In the genomic region with DNA sequence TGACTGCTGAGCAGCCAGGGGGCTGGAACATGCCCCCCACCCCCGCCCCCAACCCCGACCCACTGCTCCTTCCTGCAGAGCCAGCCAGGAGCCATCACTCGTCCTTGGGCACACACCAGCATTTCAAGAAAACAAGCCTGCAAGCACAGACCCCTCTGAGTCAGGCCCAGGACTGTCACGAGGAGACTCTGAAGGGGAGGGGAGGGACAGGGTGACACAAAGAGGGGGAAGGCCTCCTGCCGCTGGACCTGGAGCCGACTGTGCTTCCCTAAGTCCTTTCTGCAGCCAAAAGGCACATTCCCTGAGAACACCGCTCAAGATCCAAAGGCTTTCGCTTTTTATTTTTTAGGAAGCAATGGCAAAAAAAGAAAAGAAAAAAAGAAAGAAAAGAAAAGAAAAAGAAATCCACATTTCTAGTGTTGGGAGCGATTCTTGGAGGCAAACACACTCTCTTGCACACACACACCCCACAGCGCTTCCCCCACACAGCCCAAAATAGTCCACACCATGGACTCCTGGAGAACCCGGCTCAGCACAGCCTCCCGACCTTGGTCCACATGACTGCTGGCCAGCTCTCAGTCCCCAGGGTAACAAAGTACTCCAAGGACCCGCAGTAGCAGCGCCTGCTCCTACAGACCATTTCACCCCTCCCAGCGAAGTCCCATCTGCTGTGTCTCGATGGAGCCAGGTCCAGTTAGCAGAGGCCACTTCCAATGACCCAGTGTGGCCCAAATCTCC, we compare ENCODE assay signal across 12 cellular contexts.
DNase-seq lines count a peak whose midpoint lies in the region; ATAC-seq and TF ChIP-seq lines count a peak whose summit lies in the region.
"Had no signal": no experiment of that assay in that cellular context is flagged by ENCODE, and none has a peak within 500 bp of the region (broad histone marks: within the 10 kb centered on the region; RNA-seq: fewer than 3 reads in every experiment).

No MANE protein-coding gene starts in this region.

- no peaks in the 10 kb centered on the region for H3K9me3 Mint-ChIP-seq in nephron
- H3K9me3 Mint-ChIP-seq: activated T-helper 1 cell treated with anti-CD3 and anti-CD28 coated beads, Interleukin-12 subunit alpha, Interleukin-12 subunit beta, Interleukin-2, Interleukin-4 antibody, amounts not matched to agents 30 ng/mL and 10 ng/mL and 1 ng/mL, durations not matched to agents 14 hours and 24 hours and 36 hours; CD8-positive, alpha-beta memory T cell; T-cell had no signal

- H3K36me3 Mint-ChIP-seq in nephron (ENCODE audit: low read depth): no peaks in the 10 kb centered on the region
- H3K36me3 Mint-ChIP-seq: T-cell had no signal

- no peak overlapping the region for H3K4me3 ChIP-seq in body of pancreas
- peak overlapping the region; percentile 32 for H3K4me3 ChIP-seq in left ventricle myocardium inferior
- peak overlapping the region; percentile 39 to 43 for H3K4me3 ChIP-seq in tibial artery
- H3K4me3 ChIP-seq: esophagus squamous epithelium had no signal

- WGBS in body of pancreas, 2 donors: 70 to 71% methylated on average over 14 to 16 of the region's 16 CpGs

- peaks cover 19% of the 10 kb centered on the region for H3K4me1 Mint-ChIP-seq in nephron

- intact Hi-C loops in body of pancreas (cut with DNase I) (no loop called here), left ventricle myocardium inferior (cut with micrococcal nuclease) (no loop called here), tibial artery (cut with DNase I; ENCODE audit: low total_unique reads) (no loop called here)

- DNase-seq in body of pancreas (peak in 3 of 4 donors; percentile 4 to 16 (median 14)), left ventricle myocardium inferior (peak; percentile 75), tibial artery (peak; percentile 62 to 93), activated gamma-delta T cell treated with Interleukin-2 at 50 U/mL for 16 hours (no peak), NCI-H446 (lab: John Stamatoyannopoulos, UW) (no peak), NCI-H2081 (lab: John Stamatoyannopoulos, UW) (no peak)
- DNase-seq: CD8-positive, alpha-beta memory T cell; esophagus squamous epithelium; T-cell had no signal

- H3K36me3 ChIP-seq in body of pancreas (replicated peaks in 1 of 2; ENCODE audit: insufficient read depth in 1 of 2, low read depth in 2 of 2): no peaks in the 10 kb centered on the region
- H3K36me3 ChIP-seq in left ventricle myocardium inferior: no peaks in the 10 kb centered on the region
- H3K36me3 ChIP-seq in tibial artery: no peaks in the 10 kb centered on the region
- H3K36me3 ChIP-seq: esophagus squamous epithelium had no signal

- H3K27ac ChIP-seq in body of pancreas: no peak overlapping the region
- H3K27ac ChIP-seq in left ventricle myocardium inferior (replicated peaks): peak overlapping the region; percentile 87
- H3K27ac ChIP-seq in tibial artery: peak overlapping the region; percentile 73 to 84
- H3K27ac ChIP-seq: esophagus squamous epithelium had no signal

- ATAC-seq in body of pancreas (no peak), HG02642 (IDR thresholded peaks at IDR 0.05; ENCODE audit: poor library complexity, unreplicated experiment) (no peak)
- ATAC-seq: T-cell had no signal

- H3K4me1 ChIP-seq in body of pancreas (no peaks in the 10 kb centered on the region), left ventricle myocardium inferior (peaks cover 73% of the 10 kb centered on the region), tibial artery (peaks cover 0 to 32% (median 25%) of the 10 kb centered on the region in 4 donors)
- H3K4me1 ChIP-seq: esophagus squamous epithelium had no signal

- no peak for TF ChIP-seq CTCF in body of pancreas (IDR thresholded peaks at IDR 0.05)
- TF ChIP-seq CTCF in left ventricle myocardium inferior (IDR thresholded peaks at IDR 0.05; ENCODE audit: borderline replicate concordance): no peak
- TF ChIP-seq CTCF in nephron (IDR thresholded peaks at IDR 0.05; ENCODE audit: unreplicated experiment in 3 of 3): no peak
- TF ChIP-seq CTCF in tibial artery (IDR thresholded peaks at IDR 0.05): no peak

- no peak for TF ChIP-seq POLR2A in body of pancreas (IDR thresholded peaks at IDR 0.05)

- no peaks in the 10 kb centered on the region for H3K27me3 Mint-ChIP-seq in nephron (ENCODE audit: low read depth)

- H3K9me3 ChIP-seq in body of pancreas: no peaks in the 10 kb centered on the region
- no peaks in the 10 kb centered on the region for H3K9me3 ChIP-seq in left ventricle myocardium inferior (replicated peaks)
- H3K9me3 ChIP-seq in tibial artery: no peaks in the 10 kb centered on the region
- H3K9me3 ChIP-seq: esophagus squamous epithelium had no signal

- peak overlapping the region; percentile 58 to 85 (median 70) for H3K27ac Mint-ChIP-seq in nephron
- H3K27ac Mint-ChIP-seq: activated T-helper 1 cell treated with anti-CD3 and anti-CD28 coated beads, Interleukin-12 subunit alpha, Interleukin-12 subunit beta, Interleukin-2, Interleukin-4 antibody, amounts not matched to agents 30 ng/mL and 10 ng/mL and 1 ng/mL, durations not matched to agents 14 hours and 24 hours and 36 hours; T-cell had no signal

- peak overlapping the region; percentile 36 to 61 (median 40) for H3K4me3 Mint-ChIP-seq in nephron
- H3K4me3 Mint-ChIP-seq: activated T-helper 1 cell treated with anti-CD3 and anti-CD28 coated beads, Interleukin-12 subunit alpha, Interleukin-12 subunit beta, Interleukin-2, Interleukin-4 antibody, amounts not matched to agents 30 ng/mL and 10 ng/mL and 1 ng/mL, durations not matched to agents 14 hours and 24 hours and 36 hours; T-cell had no signal

- no peaks in the 10 kb centered on the region for H3K27me3 ChIP-seq in body of pancreas
- no peaks in the 10 kb centered on the region for H3K27me3 ChIP-seq in left ventricle myocardium inferior (ENCODE audit: low read depth)
- H3K27me3 ChIP-seq in tibial artery: no peaks in the 10 kb centered on the region
- H3K27me3 ChIP-seq: esophagus squamous epithelium had no signal

Comparison
In these comparisons a context has a peak if more than half of its experiments do, and no peak if none do; other contexts are left out.
1. DNase-seq: peak in body of pancreas (3 of 4), left ventricle myocardium inferior (single experiment) and tibial artery (2 of 2); none in activated gamma-delta T cell treated with Interleukin-2 at 50 U/mL for 16 hours (single experiment), NCI-H446 (0 of 2) and NCI-H2081 (0 of 2).
2. H3K27ac ChIP-seq: peak in left ventricle myocardium inferior (single experiment) and tibial artery (2 of 2); none in body of pancreas (0 of 4).
3. H3K4me3 ChIP-seq: peak in left ventricle myocardium inferior (single experiment) and tibial artery (2 of 2); none in body of pancreas (0 of 2).